ENCODE assay signal across 2 cellular contexts in genomic region chr18:7605705-7606104, GRCh38.
TF ChIP-seq lines count a peak whose summit lies in the region.

No MANE protein-coding gene starts in this region.

TF ChIP-seq in A549, 52 proteins besides CTCF, POLR2A, EP300 and RAD21:
- TF ChIP-seq PBX3 (IDR thresholded peaks at IDR 0.05) (no peak), TP53 (CRISPR knock-in tag; IDR thresholded peaks at IDR 0.05) (no peak), JUNB (IDR thresholded peaks at IDR 0.05) (no peak), HOXA7 (CRISPR knock-in tag; IDR thresholded peaks at IDR 0.05) (no peak), RCOR1 (IDR thresholded peaks at IDR 0.05; ENCODE audit: low read depth, low read length) (no peak), TFCP2L1 (CRISPR knock-in tag; IDR thresholded peaks at IDR 0.05) (no peak), PHF8 (IDR thresholded peaks at IDR 0.05; ENCODE audit: borderline replicate concordance, low read depth) (no peak), CBX2 (IDR thresholded peaks at IDR 0.05; ENCODE audit: borderline replicate concordance, low read depth) (no peak), RARB (CRISPR knock-in tag; IDR thresholded peaks at IDR 0.05) (no peak), MAZ (IDR thresholded peaks at IDR 0.05; ENCODE audit: borderline replicate concordance, low read depth, low read length) (no peak), NR3C1 (IDR thresholded peaks at IDR 0.05) (no peak)

TF ChIP-seq in IMR-90, 13 proteins besides CTCF, POLR2A, EP300 and RAD21 (continued from another document):
- TF ChIP-seq RFX5 (IDR thresholded peaks at IDR 0.05; ENCODE audit: low read depth, low read length) (no peak), USF2 (IDR thresholded peaks at IDR 0.05; ENCODE audit: low read depth, low read length) (no peak), FOS (IDR thresholded peaks at IDR 0.05; ENCODE audit: low read depth, low read length) (no peak), MXI1 (IDR thresholded peaks at IDR 0.05; ENCODE audit: borderline replicate concordance, low read depth, low read length) (no peak), MAFK (IDR thresholded peaks at IDR 0.05; ENCODE audit: low read depth, low read length) (no peak), BHLHE40 (IDR thresholded peaks at IDR 0.05; ENCODE audit: low read depth, low read length) (no peak), MAZ (IDR thresholded peaks at IDR 0.05; ENCODE audit: borderline replicate concordance, low read depth, low read length) (no peak), SMC3 (IDR thresholded peaks at IDR 0.05; ENCODE audit: low read depth, low read length) (no peak)
TF ChIP-seq in IMR-90: peak in this region for 0.
